ENCODE assay signal across 2 cellular contexts in the genomic region with DNA sequence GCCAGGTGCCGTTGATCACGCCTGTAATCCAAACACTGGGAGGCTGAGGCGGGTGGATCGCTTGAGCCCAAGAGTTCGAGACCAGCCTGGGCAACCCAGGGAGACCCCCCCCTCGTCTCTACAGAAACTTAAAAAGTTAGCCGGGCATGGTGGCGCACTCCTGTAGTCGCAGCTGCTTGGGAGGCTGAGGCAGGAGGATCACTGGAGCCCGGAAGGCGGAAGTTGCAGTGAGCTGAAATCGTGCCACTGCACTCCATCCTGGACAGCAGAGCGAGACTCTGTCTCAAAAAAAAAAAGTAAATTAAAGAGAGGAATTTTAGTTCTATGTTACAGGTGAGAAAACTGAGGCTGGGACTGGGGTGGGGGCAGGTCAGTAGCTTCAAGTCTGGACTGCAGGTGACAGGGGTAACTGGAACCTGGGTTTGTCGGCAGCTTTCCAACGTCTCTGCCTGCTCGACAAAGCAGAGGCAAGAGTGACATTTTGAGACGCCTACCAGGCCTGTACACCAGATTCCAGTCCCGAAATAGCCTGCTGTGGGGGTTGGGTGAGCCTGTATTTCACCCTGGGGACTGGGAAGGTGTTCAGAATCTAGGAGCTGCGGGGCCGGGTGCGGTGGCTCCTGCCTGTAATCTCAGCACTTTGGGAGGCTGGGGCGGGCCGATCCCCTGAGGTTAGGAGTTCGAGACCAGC.
TF ChIP-seq lines count a peak whose summit lies in the region.

No MANE protein-coding gene starts in this region.

TF ChIP-seq in endothelial cell of umbilical vein, 7 proteins besides CTCF, POLR2A, EP300 and RAD21:
- no peak for TF ChIP-seq FOS (IDR thresholded peaks at IDR 0.05; ENCODE audit: borderline replicate concordance, insufficient read depth, low read length)
- no peak for TF ChIP-seq POLR2AphosphoS5 (IDR thresholded peaks at IDR 0.05; ENCODE audit: insufficient read depth, low read depth, low read length)
- no peak for TF ChIP-seq MYC (IDR thresholded peaks at IDR 0.05; ENCODE audit: low read depth, low read length)
- TF ChIP-seq EZH2 (IDR thresholded peaks at IDR 0.05; ENCODE audit: borderline replicate concordance, low read depth, low read length, severe bottlenecking), result no peak
- TF ChIP-seq GATA2 (IDR thresholded peaks at IDR 0.05; ENCODE audit: insufficient read depth, insufficient read length, low read depth, low read length), result no peak
- no peak for TF ChIP-seq MAX (IDR thresholded peaks at IDR 0.05; ENCODE audit: insufficient read depth, insufficient read length)
- TF ChIP-seq JUN (IDR thresholded peaks at IDR 0.05; ENCODE audit: borderline replicate concordance, insufficient read depth, insufficient read length, low read depth), result no peak
TF ChIP-seq in endothelial cell of umbilical vein: peak in this region for 0.

TF ChIP-seq in GM12891, 5 proteins besides CTCF, POLR2A, EP300 and RAD21:
- no peak for TF ChIP-seq POU2F2 (IDR thresholded peaks at IDR 0.05; ENCODE audit: low read depth, low read length)
- no peak for TF ChIP-seq TAF1 (IDR thresholded peaks at IDR 0.05; ENCODE audit: low read depth, low read length)
- TF ChIP-seq POLR2AphosphoS5 (IDR thresholded peaks at IDR 0.05; ENCODE audit: low read depth, low read length), result no peak
- no peak for TF ChIP-seq PAX5 (IDR thresholded peaks at IDR 0.05; ENCODE audit: insufficient read depth, low read length, severe bottlenecking)
- TF ChIP-seq SPI1 (IDR thresholded peaks at IDR 0.05; ENCODE audit: low read depth, low read length), result no peak
